Comparison of ENCODE assay signal across 8 cellular contexts in the genomic region with DNA sequence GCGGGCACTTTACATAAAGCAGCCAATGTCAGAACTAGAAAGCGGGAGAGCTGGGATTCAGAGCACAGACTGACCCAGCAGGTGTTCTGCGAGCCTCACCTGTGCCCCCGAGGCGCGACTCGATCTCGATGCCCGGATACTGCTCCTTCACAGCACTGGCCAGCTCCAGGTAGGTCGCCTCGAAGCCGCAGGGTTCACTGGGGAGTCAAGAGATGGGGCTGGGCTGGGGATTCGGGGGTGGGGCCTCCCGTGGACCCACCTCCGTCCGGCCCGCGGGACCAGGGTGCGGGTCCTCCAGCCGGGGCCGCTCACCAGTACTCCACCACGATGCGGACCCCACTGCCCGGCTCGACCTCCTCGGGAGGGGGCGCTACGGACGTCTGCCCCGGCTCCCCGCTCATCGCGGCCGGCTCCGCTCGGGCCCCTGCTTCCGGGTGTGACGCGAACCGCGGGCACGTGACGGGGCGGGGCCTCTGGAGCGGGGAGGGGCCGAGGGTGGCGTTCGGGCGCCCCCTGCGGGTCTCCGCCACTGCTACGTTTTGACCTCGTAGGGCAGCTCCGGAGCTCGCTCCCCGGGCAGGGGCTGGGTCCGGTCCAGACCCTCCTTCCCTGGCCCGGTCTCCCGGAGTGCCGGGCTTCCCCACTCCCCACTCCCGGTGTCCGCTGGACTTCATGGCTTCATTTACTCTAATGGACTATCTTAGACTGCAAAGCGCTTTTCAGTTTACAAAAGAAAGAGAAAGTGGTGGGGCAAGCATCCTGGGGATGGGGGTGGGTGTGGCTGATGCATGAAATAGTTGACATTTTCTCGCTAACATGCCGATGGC. TPM values are rescaled to one million over a fixed set of nuclear protein-coding genes. Genes with fewer than 3 reads are reported as not detected.
DNase-seq lines count a peak whose midpoint lies in the region; ATAC-seq and TF ChIP-seq lines count a peak whose summit lies in the region.

A gene with protein sequence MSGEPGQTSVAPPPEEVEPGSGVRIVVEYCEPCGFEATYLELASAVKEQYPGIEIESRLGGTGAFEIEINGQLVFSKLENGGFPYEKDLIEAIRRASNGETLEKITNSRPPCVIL (minus strand): TSS at position 438 of the 827 bp plus-strand sequence. CDS start 37 bp downstream, at position 401.

- peak within 1 kb of the TSS; percentile 88 for H3K27ac Mint-ChIP-seq in activated CD4-positive, alpha-beta T cell treated with anti-CD3 and anti-CD28 coated beads for 36 hours

- POLR2A ChIA-PET in activated CD4-positive, alpha-beta T cell treated with anti-CD3 and anti-CD28 coated beads for 36 hours (lab: Charles Lee) = interaction anchor here (0.5 to 1.4 kb wide), 8 partner anchors 18 to 524 kb away, joined by 3 to 4 read pairs (median 3); partner anchors contain the start of genes LRRC3C and ORMDL3

- H3K27ac ChIP-seq in layer of hippocampus (ENCODE audit: low read depth, low read length) = peak within 1 kb of the TSS; percentile 94

- peak within 1 kb of the TSS; percentile 90 for H3K4me3 Mint-ChIP-seq in activated CD4-positive, alpha-beta T cell treated with anti-CD3 and anti-CD28 coated beads for 36 hours

- H3K36me3 Mint-ChIP-seq in activated CD4-positive, alpha-beta T cell treated with anti-CD3 and anti-CD28 coated beads for 36 hours (ENCODE audit: low read depth) = peaks cover 15% of the 10 kb centered on the region

- H3K9me3 Mint-ChIP-seq in activated CD4-positive, alpha-beta T cell treated with anti-CD3 and anti-CD28 coated beads for 36 hours (ENCODE audit: low read depth) = no peaks in the 10 kb centered on the region

- no peaks in the 10 kb centered on the region for H3K27me3 ChIP-seq in layer of hippocampus (ENCODE audit: control insufficient read depth, insufficient read depth, low read length)

- H3K4me1 Mint-ChIP-seq in activated CD4-positive, alpha-beta T cell treated with anti-CD3 and anti-CD28 coated beads for 36 hours = peaks cover 15% of the 10 kb centered on the region

- DNase-seq in AG20443 (ENCODE audit: low spot score) (peak; percentile 99), NCI-H460 (ENCODE audit: extremely low read depth, low read depth) (peak; percentile 85), choroid plexus epithelial cell (ENCODE audit: low read depth) (peak; percentile 82)
- peak; percentile 97 for DNase-seq in activated CD4-positive, alpha-beta T cell treated with anti-CD3 and anti-CD28 coated beads for 36 hours
- DNase-seq in stimulated activated CD4-positive, alpha-beta T cell treated with anti-CD3 and anti-CD28 coated beads, Interleukin-1b, Interleukin-23, amount 100 ng/mL, for 4 hours (ENCODE audit: low read depth in 2 of 2) = peak; percentile 93 to 96

- H3K4me3 ChIP-seq in choroid plexus epithelial cell (ENCODE audit: low read depth, low read length) = peak within 1 kb of the TSS; percentile 90

- peak; percentile 72 for TF ChIP-seq CTCF in choroid plexus epithelial cell (conservative IDR thresholded peaks at IDR 0.05; ENCODE audit: low read depth, low read length)

- ATAC-seq in GM19025 (IDR thresholded peaks at IDR 0.05; ENCODE audit: low read depth, unreplicated experiment) (peak; percentile 94), HG03280 (IDR thresholded peaks at IDR 0.05; ENCODE audit: unreplicated experiment) (peak; percentile 92)
- ATAC-seq in activated CD4-positive, alpha-beta T cell treated with anti-CD3 and anti-CD28 coated beads for 36 hours = peak; percentile 92

- intact Hi-C loops in activated CD4-positive, alpha-beta T cell treated with anti-CD3 and anti-CD28 coated beads for 36 hours (cut with DNase I, micrococcal nuclease) = loop anchor here (1.0 to 5.0 kb wide), 11 partner anchors 24 to 410 kb away; partner anchors contain the start of genes PGAP3 (in 2 of the 2), CASC3 (in 1 of the 2), LRRC3C (in 1 of the 2) and ORMDL3 (in 1 of the 2)

- CTCF ChIA-PET in activated CD4-positive, alpha-beta T cell treated with anti-CD3 and anti-CD28 coated beads for 36 hours (lab: Charles Lee) = interaction anchor here (0.6 to 5.1 kb wide), 27 partner anchors 9 to 253 kb away, joined by 3 to 24 read pairs (median 4); partner anchors contain the start of genes PGAP3, PNMT and PSMD3

- H3K27me3 Mint-ChIP-seq in activated CD4-positive, alpha-beta T cell treated with anti-CD3 and anti-CD28 coated beads for 36 hours = no peaks in the 10 kb centered on the region

RNA-seq across cellular contexts. Expression of the gene that starts here (rescaled TPM):
- 72.4 and 79.9 TPM in 2 replicates for total RNA-seq in NCI-H460 (2014; rRNA removed; shearing (Covaris generic))
- 154 and 182 TPM in 2 replicates for polyA plus RNA-seq in NCI-H460 (2014; cell fraction: nucleus; rRNA removed)
- total RNA-seq in activated CD4-positive, alpha-beta T cell treated with anti-CD3 and anti-CD28 coated beads for 36 hours = 10 to 100 TPM; 32.5 to 39.4 TPM

Comparison
In these comparisons a context has a peak if more than half of its experiments do, and no peak if none do; other contexts are left out.
1. Peak in every context shown above with its lines: DNase-seq, ATAC-seq, H3K4me3 ChIP-seq and H3K27ac ChIP-seq.